In the genomic region with DNA sequence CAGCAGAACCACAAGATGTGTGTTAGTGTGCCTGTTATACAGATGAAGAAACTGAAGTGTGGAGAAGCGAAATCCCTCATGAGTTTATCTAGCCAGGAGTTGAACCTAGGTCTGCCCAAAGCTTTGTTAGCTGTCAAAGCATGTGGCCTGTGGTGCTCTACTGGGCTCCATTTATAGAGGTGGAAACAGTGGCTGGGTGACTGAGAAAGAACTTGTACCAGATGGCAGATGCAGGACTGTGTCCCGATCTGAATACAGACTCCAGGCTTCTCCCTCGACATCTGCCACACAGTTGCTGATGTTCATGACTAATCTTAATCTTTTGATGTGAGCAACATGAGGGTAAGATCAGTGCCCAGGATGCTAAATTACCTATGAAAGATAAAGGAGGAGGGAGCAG, we compare ENCODE assay signal across 1 cellular context.
TF ChIP-seq lines count a peak whose summit lies in the region.

No MANE protein-coding gene starts in this region.

TF ChIP-seq in GM23338, 12 proteins besides CTCF, POLR2A, EP300 and RAD21 (continued from another document):
- TF ChIP-seq, protein P1, sequence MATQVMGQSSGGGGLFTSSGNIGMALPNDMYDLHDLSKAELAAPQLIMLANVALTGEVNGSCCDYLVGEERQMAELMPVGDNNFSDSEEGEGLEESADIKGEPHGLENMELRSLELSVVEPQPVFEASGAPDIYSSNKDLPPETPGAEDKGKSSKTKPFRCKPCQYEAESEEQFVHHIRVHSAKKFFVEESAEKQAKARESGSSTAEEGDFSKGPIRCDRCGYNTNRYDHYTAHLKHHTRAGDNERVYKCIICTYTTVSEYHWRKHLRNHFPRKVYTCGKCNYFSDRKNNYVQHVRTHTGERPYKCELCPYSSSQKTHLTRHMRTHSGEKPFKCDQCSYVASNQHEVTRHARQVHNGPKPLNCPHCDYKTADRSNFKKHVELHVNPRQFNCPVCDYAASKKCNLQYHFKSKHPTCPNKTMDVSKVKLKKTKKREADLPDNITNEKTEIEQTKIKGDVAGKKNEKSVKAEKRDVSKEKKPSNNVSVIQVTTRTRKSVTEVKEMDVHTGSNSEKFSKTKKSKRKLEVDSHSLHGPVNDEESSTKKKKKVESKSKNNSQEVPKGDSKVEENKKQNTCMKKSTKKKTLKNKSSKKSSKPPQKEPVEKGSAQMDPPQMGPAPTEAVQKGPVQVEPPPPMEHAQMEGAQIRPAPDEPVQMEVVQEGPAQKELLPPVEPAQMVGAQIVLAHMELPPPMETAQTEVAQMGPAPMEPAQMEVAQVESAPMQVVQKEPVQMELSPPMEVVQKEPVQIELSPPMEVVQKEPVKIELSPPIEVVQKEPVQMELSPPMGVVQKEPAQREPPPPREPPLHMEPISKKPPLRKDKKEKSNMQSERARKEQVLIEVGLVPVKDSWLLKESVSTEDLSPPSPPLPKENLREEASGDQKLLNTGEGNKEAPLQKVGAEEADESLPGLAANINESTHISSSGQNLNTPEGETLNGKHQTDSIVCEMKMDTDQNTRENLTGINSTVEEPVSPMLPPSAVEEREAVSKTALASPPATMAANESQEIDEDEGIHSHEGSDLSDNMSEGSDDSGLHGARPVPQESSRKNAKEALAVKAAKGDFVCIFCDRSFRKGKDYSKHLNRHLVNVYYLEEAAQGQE (IDR thresholded peaks at IDR 0.05; ENCODE audit: unreplicated experiment) = no peak
- TF ChIP-seq EZH2phosphoT487 (IDR thresholded peaks at IDR 0.05; ENCODE audit: unreplicated experiment) = no peak
- no peak for TF ChIP-seq NANOG (IDR thresholded peaks at IDR 0.05; ENCODE audit: borderline replicate concordance)
- TF ChIP-seq ZNF462 (CRISPR knock-in tag; IDR thresholded peaks at IDR 0.05) = no peak
- no peak for TF ChIP-seq ZNF331 (CRISPR knock-in tag; IDR thresholded peaks at IDR 0.05; ENCODE audit: low read depth)
- TF ChIP-seq JUNB (IDR thresholded peaks at IDR 0.05; ENCODE audit: unreplicated experiment) = no peak
- TF ChIP-seq EZH2 (IDR thresholded peaks at IDR 0.05; ENCODE audit: low read depth, unreplicated experiment) = no peak
- TF ChIP-seq STAT1 (IDR thresholded peaks at IDR 0.05; ENCODE audit: unreplicated experiment) = no peak
- TF ChIP-seq POLR2AphosphoS5 (IDR thresholded peaks at IDR 0.05; ENCODE audit: low read depth) = no peak
